Comparison of ENCODE assay signal across 1 cellular context in genomic region chr11:70352601-70353000, GRCh38.
TF ChIP-seq lines count a peak whose summit lies in the region.

No MANE protein-coding gene starts in this region.

TF ChIP-seq in WTC11, 78 proteins besides CTCF, POLR2A, EP300 and RAD21 (continued from another document):
- TF ChIP-seq PRRX2 (CRISPR knock-in tag; IDR thresholded peaks at IDR 0.05) (no peak), SOX15 (CRISPR knock-in tag; IDR thresholded peaks at IDR 0.05) (no peak), ZNF317 (CRISPR knock-in tag; IDR thresholded peaks at IDR 0.05; ENCODE audit: borderline replicate concordance, low read depth) (no peak), NR1H2 (CRISPR knock-in tag; IDR thresholded peaks at IDR 0.05) (no peak)
